In the genomic region with DNA sequence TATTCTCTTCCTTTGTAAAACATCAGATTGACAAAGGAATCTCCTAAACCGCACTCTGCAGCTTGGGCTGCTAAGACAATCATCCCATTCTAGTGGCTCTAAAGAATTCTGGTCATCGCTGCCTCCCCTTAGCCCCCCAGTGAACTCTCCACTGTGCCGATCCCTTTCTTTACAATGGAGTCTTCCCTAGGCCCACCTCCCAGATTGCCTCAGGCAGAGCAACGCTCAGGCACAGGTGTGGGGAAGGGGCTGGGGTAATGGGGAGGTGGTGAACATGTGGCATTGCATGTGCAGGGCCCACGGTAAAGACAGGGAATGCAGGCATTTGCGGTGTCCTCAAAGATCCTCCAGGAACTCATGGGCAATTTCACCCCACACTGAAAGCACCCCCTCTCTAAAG, we compare ENCODE assay signal across 29 cellular contexts.
"Had no signal": no experiment of that assay in that cellular context is flagged by ENCODE, and none has a peak within 500 bp of the region (broad histone marks: within the 10 kb centered on the region; RNA-seq: fewer than 3 reads in every experiment).

No MANE protein-coding gene starts in this region.

- H3K9me3 Mint-ChIP-seq: activated B cell treated with CpG ODN at 0.5 μM for 24 hours; activated CD4-positive, alpha-beta T cell treated with anti-CD3 and anti-CD28 coated beads, Interleukin-2, amount 10 ng/mL, durations not matched to agents 24 days and 14 days; activated naive CD4-positive, alpha-beta T cell treated with anti-CD3 and anti-CD28 coated beads, Interleukin-2, amount 50 U/mL, for 24 hours; activated T-cell treated with anti-CD3 and anti-CD28 coated beads, Interleukin-2, amount 50 U/mL, for 24 hours; activated T-helper 1 cell treated with anti-CD3 and anti-CD28 coated beads, Interleukin-12 subunit alpha, Interleukin-12 subunit beta, Interleukin-2, Interleukin-4 antibody, amounts not matched to agents 30 ng/mL and 10 ng/mL and 1 ng/mL, durations not matched to agents 14 hours and 24 hours and 36 hours had no signal

- H3K4me3 Mint-ChIP-seq: activated B cell treated with CpG ODN at 0.5 μM for 24 hours; activated CD4-positive, alpha-beta T cell treated with anti-CD3 and anti-CD28 coated beads, Interleukin-2, amount 10 ng/mL, durations not matched to agents 24 days and 14 days; activated CD8-positive, alpha-beta memory T cell treated with anti-CD3 and anti-CD28 coated beads, Interleukin-2, amount 10 ng/mL, durations not matched to agents 7 days and 5 days; activated naive CD4-positive, alpha-beta T cell treated with anti-CD3 and anti-CD28 coated beads, Interleukin-2, amount 50 U/mL, for 24 hours; activated T-cell treated with anti-CD3 and anti-CD28 coated beads, Interleukin-2, amount 50 U/mL, for 24 hours; activated T-helper 1 cell treated with anti-CD3 and anti-CD28 coated beads, Interleukin-12 subunit alpha, Interleukin-12 subunit beta, Interleukin-2, Interleukin-4 antibody, amounts not matched to agents 30 ng/mL and 10 ng/mL and 1 ng/mL, durations not matched to agents 14 hours and 24 hours and 36 hours had no signal

- H3K4me1 Mint-ChIP-seq: activated B cell treated with CpG ODN at 0.5 μM for 24 hours; activated CD4-positive, alpha-beta T cell treated with anti-CD3 and anti-CD28 coated beads, Interleukin-2, amount 10 ng/mL, durations not matched to agents 24 days and 14 days; activated CD8-positive, alpha-beta memory T cell treated with anti-CD3 and anti-CD28 coated beads, Interleukin-2, amount 10 ng/mL, durations not matched to agents 7 days and 5 days; activated naive CD4-positive, alpha-beta T cell treated with anti-CD3 and anti-CD28 coated beads, Interleukin-2, amount 50 U/mL, for 24 hours had no signal

- H3K36me3 Mint-ChIP-seq: activated CD8-positive, alpha-beta memory T cell treated with anti-CD3 and anti-CD28 coated beads, Interleukin-2, amount 10 ng/mL, durations not matched to agents 7 days and 5 days; activated naive CD4-positive, alpha-beta T cell treated with anti-CD3 and anti-CD28 coated beads, Interleukin-2, amount 50 U/mL, for 24 hours had no signal

- H3K36me3 ChIP-seq: breast epithelium had no signal

- H3K27me3 ChIP-seq: breast epithelium had no signal

- H3K27me3 Mint-ChIP-seq: activated naive CD4-positive, alpha-beta T cell treated with anti-CD3 and anti-CD28 coated beads, Interleukin-2, amount 50 U/mL, for 24 hours; activated T-cell treated with anti-CD3 and anti-CD28 coated beads, Interleukin-2, amount 50 U/mL, for 24 hours had no signal

- H3K27ac Mint-ChIP-seq: activated B cell treated with CpG ODN at 0.5 μM for 24 hours; activated CD4-positive, alpha-beta T cell treated with anti-CD3 and anti-CD28 coated beads, Interleukin-2, amount 10 ng/mL, durations not matched to agents 24 days and 14 days; activated CD8-positive, alpha-beta memory T cell treated with anti-CD3 and anti-CD28 coated beads, Interleukin-2, amount 10 ng/mL, durations not matched to agents 7 days and 5 days; activated naive CD4-positive, alpha-beta T cell treated with anti-CD3 and anti-CD28 coated beads, Interleukin-2, amount 50 U/mL, for 24 hours; activated T-cell treated with anti-CD3 and anti-CD28 coated beads, Interleukin-2, amount 50 U/mL, for 24 hours; activated T-helper 1 cell treated with anti-CD3 and anti-CD28 coated beads, Interleukin-12 subunit alpha, Interleukin-12 subunit beta, Interleukin-2, Interleukin-4 antibody, amounts not matched to agents 30 ng/mL and 10 ng/mL and 1 ng/mL, durations not matched to agents 14 hours and 24 hours and 36 hours had no signal

- H3K27ac ChIP-seq: breast epithelium had no signal

- ATAC-seq: activated CD8-positive, alpha-beta memory T cell treated with anti-CD3 and anti-CD28 coated beads, Interleukin-2, amount 10 ng/mL, durations not matched to agents 7 days and 5 days; Panc1; Right ventricle myocardium inferior; SK-N-SH treated with all-trans-retinoic acid at 6 μM for 48 hours had no signal

- H3K4me1 ChIP-seq: breast epithelium had no signal

- H3K4me3 ChIP-seq: breast epithelium had no signal

- H3K9me3 ChIP-seq: breast epithelium had no signal

- DNase-seq: activated B cell treated with CpG ODN at 0.5 μM for 24 hours; activated CD4-positive, alpha-beta T cell treated with anti-CD3 and anti-CD28 coated beads for 1 hour; activated CD4-positive, alpha-beta T cell treated with anti-CD3 and anti-CD28 coated beads, Interleukin-2, amount 10 ng/mL, durations not matched to agents 24 days and 14 days; activated CD4-positive, alpha-beta T cell treated with anti-CD3 and anti-CD28 coated beads, Interleukin-2, amount 50 U/mL, for 48 hours; activated CD8-positive, alpha-beta memory T cell treated with anti-CD3 and anti-CD28 coated beads, Interleukin-2, amount 10 ng/mL, durations not matched to agents 7 days and 5 days; activated effector memory CD4-positive, alpha-beta T cell treated with Interleukin-2 at 50 U/mL for 16 hours; activated naive CD4-positive, alpha-beta T cell; activated T-cell treated with anti-CD3 and anti-CD28 coated beads, Interleukin-2, amount 50 U/mL, for 24 hours; aorta; central memory CD4-positive, alpha-beta T cell; Kasumi-1; NCI-H1092 treated with DMSO at 0.1 percent for 48 hours; NCI-H1417 treated with DMSO at 0.1 percent for 48 hours; NCI-H1694; NCI-H2029; NCI-H2107; NCI-H2171 treated with DMSO at 0.1 percent for 48 hours; NCI-H226; NCI-H526 treated with DMSO at 0.1 percent for 48 hours; NK-92 treated with Interleukin-12 subunit alpha and Interleukin-12 subunit beta, amount 100 ng/mL, for 24 hours; OCI-M1; RPMI8226; SW 1271 had no signal
